In the genomic region with DNA sequence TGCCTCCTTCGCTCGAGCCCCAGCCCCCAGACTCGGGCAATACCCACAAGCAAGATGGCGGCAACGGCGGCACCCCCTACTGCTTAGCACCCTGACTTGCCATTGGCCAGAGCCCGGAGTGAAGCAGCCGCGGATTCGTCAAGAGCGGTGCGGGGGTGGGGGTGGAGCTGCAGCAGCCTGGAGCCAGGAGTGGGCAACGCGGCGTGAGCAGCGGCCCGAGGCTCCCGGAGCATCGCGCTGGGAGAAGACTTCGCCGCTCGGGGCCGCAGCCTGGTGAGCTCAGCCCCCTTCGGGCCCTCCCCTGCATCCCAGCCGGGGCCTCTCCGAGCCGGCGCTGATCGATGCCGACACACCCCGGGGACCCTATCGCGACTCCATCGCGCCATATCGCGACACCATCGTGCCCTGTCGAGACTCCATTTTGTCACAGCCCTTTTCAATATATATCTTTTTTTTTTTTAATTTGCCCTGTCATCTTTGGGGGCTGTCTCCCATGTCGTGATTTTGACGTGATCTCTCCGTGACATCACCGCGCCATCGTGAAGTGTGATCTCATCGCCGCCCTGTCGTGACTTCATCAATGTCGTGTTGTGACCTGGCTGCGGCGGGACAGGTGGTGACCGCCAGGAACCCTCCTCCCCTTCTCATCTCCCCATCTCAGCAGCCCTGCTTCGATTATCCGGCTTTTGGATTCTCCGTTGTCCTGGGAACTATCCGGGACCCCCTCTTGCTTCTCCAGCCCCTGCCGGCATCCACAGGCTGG, we compare ENCODE assay signal across 8 cellular contexts. TPM values are rescaled to one million over a fixed set of nuclear protein-coding genes. Genes with fewer than 3 reads are reported as not detected.
DNase-seq lines count a peak whose midpoint lies in the region; ATAC-seq, FAIRE-seq and TF ChIP-seq lines count a peak whose summit lies in the region.

Gene NCDN (plus strand): TSS at position 189 of the 763 bp plus-strand sequence. CDS start 392 bp downstream, at position 581.

- H3K36me3 ChIP-seq in bronchial epithelial cell (ENCODE audit: control insufficient read depth, insufficient read depth, low read length) (peaks cover 1% of the 10 kb centered on the region), smooth muscle cell (ENCODE audit: low read depth) (no peaks in the 10 kb centered on the region)

- in situ Hi-C loops in ACHN (cut with HindIII; ENCODE audit: low pct_ligation_motif_present, low pct_unique_long_range_greater_than_20kb, low sequenced_read_pairs), result no loop called here

- no peak for FAIRE-seq in bronchial epithelial cell (lab: Jason Lieb, UNC)

- H3K4me1 ChIP-seq in smooth muscle cell (ENCODE audit: low read depth), result peaks cover 10% of the 10 kb centered on the region

- WGBS in smooth muscle cell (ENCODE audit: low lambda C conversion rate), result under 1% methylated on average over 46 of the region's 58 CpGs

- peaks cover 44% of the 10 kb centered on the region for H4K20me1 ChIP-seq in smooth muscle cell (ENCODE audit: low read depth)

- TF ChIP-seq CTCF in WI38 (IDR thresholded peaks at IDR 0.05; ENCODE audit: low read depth, low read length), result no peak
- TF ChIP-seq CTCF in bronchial epithelial cell (IDR thresholded peaks at IDR 0.05; ENCODE audit: insufficient read depth, low read length, severe bottlenecking), result no peak
- TF ChIP-seq CTCF in smooth muscle cell (IDR thresholded peaks at IDR 0.05; ENCODE audit: borderline replicate concordance, insufficient read depth, poor library complexity, severe bottlenecking), result no peak

- peak within 1 kb of the TSS; percentile 99 for H3K4me2 ChIP-seq in smooth muscle cell

- peak; percentile 76 for ATAC-seq in GM18873 (IDR thresholded peaks at IDR 0.05; ENCODE audit: low FRiP score, unreplicated experiment)
- peak; percentile 82 for ATAC-seq in HG03139 (IDR thresholded peaks at IDR 0.05; ENCODE audit: unreplicated experiment)

- H3K9ac ChIP-seq in smooth muscle cell (ENCODE audit: low read depth), result peak within 1 kb of the TSS; percentile 84

- H3F3A ChIP-seq in smooth muscle cell (ENCODE audit: low read depth), result peaks cover 4% of the 10 kb centered on the region

- H3K4me3 ChIP-seq in WI38 (ENCODE audit: low read depth, low read length), result peak within 1 kb of the TSS; percentile 93
- peak within 1 kb of the TSS; percentile 73 for H3K4me3 ChIP-seq in bronchial epithelial cell (ENCODE audit: low read depth, low read length)
- peak within 1 kb of the TSS; percentile 90 for H3K4me3 ChIP-seq in smooth muscle cell

- H3K27ac ChIP-seq in smooth muscle cell (ENCODE audit: low read depth), result peak within 1 kb of the TSS; percentile 90

- H3K9me3 ChIP-seq in smooth muscle cell (replicated peaks; ENCODE audit: low read depth), result no peaks in the 10 kb centered on the region

- H2AFZ ChIP-seq in smooth muscle cell (ENCODE audit: low read depth), result peak within 1 kb of the TSS; percentile 92

- H3K79me2 ChIP-seq in smooth muscle cell (ENCODE audit: low read depth), result peaks cover 28% of the 10 kb centered on the region

- H3K27me3 ChIP-seq in bronchial epithelial cell (ENCODE audit: control insufficient read depth, insufficient read depth, low read length) (no peaks in the 10 kb centered on the region), smooth muscle cell (ENCODE audit: low read depth) (no peaks in the 10 kb centered on the region)

- DNase-seq in ACHN (peak; percentile 95), NCI-H2227 treated with DMSO at 0.1 percent for 48 hours (lab: John Stamatoyannopoulos, UW) (peak; percentile 98), bronchial epithelial cell (ENCODE audit: low read depth) (peak; percentile 86), iPS-NIHi11 (ENCODE audit: low spot score) (peak; percentile 94), smooth muscle cell (lab: John Stamatoyannopoulos, UW; ENCODE audit: unreplicated experiment) (peak; percentile 97)

RNA-seq across cellular contexts. Expression of gene NCDN, which starts in this region (rescaled TPM):
- total RNA-seq in bronchial epithelial cell, result 8.7 and 10.0 TPM in 2 replicates
- 10.8 and 12.2 TPM in 2 replicates for total RNA-seq in smooth muscle cell
- polyA plus RNA-seq in smooth muscle cell, result 21.8 and 25.8 TPM in 2 replicates

Comparison
In these comparisons a context has a peak if more than half of its experiments do, and no peak if none do; other contexts are left out.
1. Peak in every context shown above with its lines: DNase-seq, ATAC-seq, H3K4me3 ChIP-seq and H3K27ac ChIP-seq.